22 cellular contexts compared by ENCODE assay signal in genomic region chr2:23789012-23789411, GRCh38.
DNase-seq lines count a peak whose midpoint lies in the region; ATAC-seq, FAIRE-seq and TF ChIP-seq lines count a peak whose summit lies in the region.
"Had no signal": no experiment of that assay in that cellular context is flagged by ENCODE, and none has a peak within 500 bp of the region (broad histone marks: within the 10 kb centered on the region; RNA-seq: fewer than 3 reads in every experiment).

No MANE protein-coding gene starts in this region.

- no peak overlapping the region for H3K4me2 ChIP-seq in HepG2 (ENCODE audit: low read depth, low read length)

- peak overlapping the region in 2 of 3 donors; percentile 11 to 70 for H3K27ac Mint-ChIP-seq in CD4-positive, CD25-positive, alpha-beta regulatory T cell
- peak overlapping the region; percentile 9 to 52 for H3K27ac Mint-ChIP-seq in T-cell
- H3K27ac Mint-ChIP-seq: activated CD4-positive, alpha-beta T cell treated with anti-CD3 and anti-CD28 coated beads, Interleukin-2, amount 10 ng/mL, durations not matched to agents 7 days and 5 days; activated T-helper 2 cell treated with anti-CD3 and anti-CD28 coated beads, Interferon-gamma antibody, Interleukin-2, Interleukin-4, amounts not matched to agents 10 μg/mL and 5 μg/mL and 100 μg/mL, durations not matched to agents 14 hours and 24 hours and 36 hours had no signal

- intact Hi-C loops in HepG2 (cut with micrococcal nuclease; ENCODE audit: unreplicated experiment) (no loop called here), sciatic nerve (cut with DNase I) (no loop called here)

- no peak for DNase-seq in CD4-positive, CD25-positive, alpha-beta regulatory T cell
- DNase-seq in H54 (ENCODE audit: insufficient read length, low spot score) (no peak), T-cell (no peak), HepG2 (ENCODE audit: low spot score) (peak; percentile 28), H7 (no peak), NCI-H2081 treated with DMSO at 0.1 percent for 48 hours (lab: John Stamatoyannopoulos, UW) (no peak), sciatic nerve (ENCODE audit: low spot score) (no peak)
- DNase-seq: ACHN; activated CD4-positive, alpha-beta T cell treated with anti-CD3 and anti-CD28 coated beads, Interleukin-2, amount 10 ng/mL, durations not matched to agents 7 days and 5 days; activated naive CD8-positive, alpha-beta T cell treated with anti-CD3 and anti-CD28 coated beads, Interleukin-2, amount 10 ng/mL, durations not matched to agents 7 days and 5 days; C1 segment of cervical spinal cord; DMS153; effector CD4-positive, alpha-beta T cell; foreskin melanocyte; NCI-H1105 treated with DMSO at 0.1 percent for 48 hours; right cardiac atrium; upper lobe of left lung; WERI-Rb-1 had no signal

- peaks cover 7 to 32% (median 24%) of the 10 kb centered on the region in 4 donors for H3K4me1 Mint-ChIP-seq in CD4-positive, CD25-positive, alpha-beta regulatory T cell
- peaks cover 30 to 35% (median 32%) of the 10 kb centered on the region in 3 donors for H3K4me1 Mint-ChIP-seq in T-cell

- WGBS in HepG2 (ENCODE audit: low lambda C conversion rate): 98% methylated on average over 1 of the region's 1 CpG

- TF ChIP-seq EP300 in HepG2 (IDR thresholded peaks at IDR 0.05; ENCODE audit: low read depth in 2 of 2, low read length in 2 of 2) (no peak), HepG2 (CRISPR knock-in tag; IDR thresholded peaks at IDR 0.05; ENCODE audit: borderline replicate concordance) (no peak)

- FAIRE-seq in H54 (lab: Jason Lieb, UNC) (peak; percentile 57), HepG2 (lab: Jason Lieb, UNC) (no peak)

- no peaks in the 10 kb centered on the region for H3K79me2 ChIP-seq in HepG2 (ENCODE audit: insufficient read depth, low read length)

- no peaks in the 10 kb centered on the region for H3K27me3 ChIP-seq in CD4-positive, CD25-positive, alpha-beta regulatory T cell (ENCODE audit: control insufficient read depth, insufficient read depth, low read length)
- H3K27me3 ChIP-seq in HepG2 (ENCODE audit: control insufficient read depth in 1 of 2, insufficient read depth in 2 of 2, low read length in 2 of 2) (no peaks in the 10 kb centered on the region), H7 (ENCODE audit: control insufficient read depth, insufficient read depth, low read length) (no peaks in the 10 kb centered on the region)
- H3K27me3 ChIP-seq: upper lobe of left lung had no signal

- in situ Hi-C loops in HepG2 (cut with HindIII; ENCODE audit: extremely low pct_ligation_motif_present, low pct_unique_long_range_greater_than_20kb): no loop called here

- no peak overlapping the region for H3K4me3 ChIP-seq in CD4-positive, CD25-positive, alpha-beta regulatory T cell (ENCODE audit: low read depth, low read length)
- H3K4me3 ChIP-seq in HepG2 (replicated peaks in 1 of 3; ENCODE audit: insufficient read depth in 1 of 3, low read depth in 2 of 3, low read length in 3 of 3): no peak overlapping the region
- H3K4me3 ChIP-seq in H7 (ENCODE audit: insufficient read depth, low read depth, low read length): no peak overlapping the region
- H3K4me3 ChIP-seq: lung, SK-N-MC, upper lobe of left lung had no signal

- H3K36me3 ChIP-seq in CD4-positive, CD25-positive, alpha-beta regulatory T cell (ENCODE audit: control insufficient read depth, insufficient read depth, low read length): peaks cover 18% of the 10 kb centered on the region
- H3K36me3 ChIP-seq in HepG2 (replicated peaks in 1 of 2; ENCODE audit: control insufficient read depth in 1 of 2, insufficient read depth in 2 of 2, low read length in 2 of 2): peaks cover 1 to 2% of the 10 kb centered on the region in 2 experiments; a peak in 3 of 5 replicates
- no peaks in the 10 kb centered on the region; the same call in 1 of the 2 replicates for H3K36me3 ChIP-seq in H7 (replicated peaks; ENCODE audit: control insufficient read depth, insufficient read depth, low read length)
- H3K36me3 ChIP-seq: WERI-Rb-1 had no signal

- BruUV-seq in HepG2 (replicated peaks; lab: Mats Ljungman, UMichigan): no TSS peak

- H3K4me1 ChIP-seq in CD4-positive, CD25-positive, alpha-beta regulatory T cell (ENCODE audit: control insufficient read depth, insufficient read depth, low read length, poor library complexity, severe bottlenecking): peaks cover 12% of the 10 kb centered on the region
- H3K4me1 ChIP-seq in HepG2 (ENCODE audit: insufficient read depth, low read length): peaks cover 30% of the 10 kb centered on the region

- no peaks in the 10 kb centered on the region for H4K20me1 ChIP-seq in HepG2 (ENCODE audit: insufficient read depth, low read length)

- H3K9me3 Mint-ChIP-seq in CD4-positive, CD25-positive, alpha-beta regulatory T cell: peaks cover 0 to 1% (median 0%) of the 10 kb centered on the region in 7 donors
- no peaks in the 10 kb centered on the region for H3K9me3 Mint-ChIP-seq in T-cell
- H3K9me3 Mint-ChIP-seq: activated CD4-positive, alpha-beta T cell treated with anti-CD3 and anti-CD28 coated beads, Interleukin-2, amount 10 ng/mL, durations not matched to agents 7 days and 5 days; activated naive CD8-positive, alpha-beta T cell treated with anti-CD3 and anti-CD28 coated beads, Interleukin-2, amount 10 ng/mL, durations not matched to agents 7 days and 5 days; activated T-helper 2 cell treated with anti-CD3 and anti-CD28 coated beads, Interferon-gamma antibody, Interleukin-2, Interleukin-4, amounts not matched to agents 10 μg/mL and 5 μg/mL and 100 μg/mL, durations not matched to agents 14 hours and 24 hours and 36 hours had no signal

- no peak for TF ChIP-seq POLR2A in H54 (IDR thresholded peaks at IDR 0.05; ENCODE audit: low read depth, low read length)
- no peak for TF ChIP-seq POLR2A in HepG2 (IDR thresholded peaks at IDR 0.05; ENCODE audit: insufficient read depth in 1 of 2, low read depth in 2 of 2, low read length in 2 of 2)

- H3K27ac ChIP-seq in CD4-positive, CD25-positive, alpha-beta regulatory T cell (ENCODE audit: insufficient read depth, low read length, poor library complexity, severe bottlenecking): no peak overlapping the region
- H3K27ac ChIP-seq in HepG2 (ENCODE audit: extremely low read length, insufficient read depth, low read length): no peak overlapping the region
- H3K27ac ChIP-seq: SK-N-MC, upper lobe of left lung, WERI-Rb-1 had no signal

- H3K4me3 Mint-ChIP-seq in CD4-positive, CD25-positive, alpha-beta regulatory T cell: no peak overlapping the region
- H3K4me3 Mint-ChIP-seq in T-cell: no peak overlapping the region
- H3K4me3 Mint-ChIP-seq: activated CD4-positive, alpha-beta T cell treated with anti-CD3 and anti-CD28 coated beads, Interleukin-2, amount 10 ng/mL, durations not matched to agents 7 days and 5 days; activated naive CD8-positive, alpha-beta T cell treated with anti-CD3 and anti-CD28 coated beads, Interleukin-2, amount 10 ng/mL, durations not matched to agents 7 days and 5 days had no signal

- H3K36me3 Mint-ChIP-seq in CD4-positive, CD25-positive, alpha-beta regulatory T cell: peaks cover 34% of the 10 kb centered on the region
- peaks cover 32% of the 10 kb centered on the region for H3K36me3 Mint-ChIP-seq in T-cell

- no peak for TF ChIP-seq RAD21 in HepG2 (CRISPR knock-in tag; IDR thresholded peaks at IDR 0.05)

- H2AFZ ChIP-seq in HepG2 (ENCODE audit: low read length): no peak overlapping the region

- H3K27me3 Mint-ChIP-seq in CD4-positive, CD25-positive, alpha-beta regulatory T cell: no peaks in the 10 kb centered on the region
- no peaks in the 10 kb centered on the region for H3K27me3 Mint-ChIP-seq in T-cell
- H3K27me3 Mint-ChIP-seq: activated CD4-positive, alpha-beta T cell treated with anti-CD3 and anti-CD28 coated beads, Interleukin-2, amount 10 ng/mL, durations not matched to agents 7 days and 5 days; activated naive CD8-positive, alpha-beta T cell treated with anti-CD3 and anti-CD28 coated beads, Interleukin-2, amount 10 ng/mL, durations not matched to agents 7 days and 5 days had no signal

- POLR2A ChIA-PET in T-cell (lab: Charles Lee): no interaction called here
- POLR2A ChIA-PET in HepG2 (lab: Yijun Ruan, JAX): no interaction called here

- H3K9me3 ChIP-seq in CD4-positive, CD25-positive, alpha-beta regulatory T cell (ENCODE audit: control insufficient read depth in 2 of 2, low read length in 2 of 2): no peaks in the 10 kb centered on the region
- no peaks in the 10 kb centered on the region for H3K9me3 ChIP-seq in HepG2 (ENCODE audit: low read length)
- H3K9me3 ChIP-seq: upper lobe of left lung had no signal

- CTCF ChIA-PET in T-cell (lab: Charles Lee): no interaction called here
- CTCF ChIA-PET in HepG2 (lab: Yijun Ruan, JAX; ENCODE audit: low intra/inter-chr PET ratio, low total read pairs): no interaction called here

- no peak for TF ChIP-seq CTCF in HepG2 (CRISPR knock-in tag; IDR thresholded peaks at IDR 0.05)

- ATAC-seq in CD4-positive, CD25-positive, alpha-beta regulatory T cell (ENCODE audit: low read depth in 2 of 2): no peak
- ATAC-seq in T-cell (replicated peaks in 1 of 4): no peak
- no peak for ATAC-seq in HepG2
- no peak for ATAC-seq in HG03521 (IDR thresholded peaks at IDR 0.05; ENCODE audit: unreplicated experiment)
- ATAC-seq in sciatic nerve: no peak
- ATAC-seq: right cardiac atrium had no signal

- no peak overlapping the region for H3K9ac ChIP-seq in HepG2 (ENCODE audit: insufficient read depth, low read depth, low read length)

TF ChIP-seq in HepG2, 621 proteins besides CTCF, POLR2A, EP300 and RAD21:
- 0 out of 4 replicates have a peak, but pooled peaks of 1 of the 2 experiments have one; percentile 21 for TF ChIP-seq MAFK (conservative IDR thresholded peaks at IDR 0.05 in 1 of 2, IDR thresholded peaks at IDR 0.05 in 1 of 2; ENCODE audit: low read length in 2 of 2)
- no peak for TF ChIP-seq SOX5 (CRISPR knock-in tag; IDR thresholded peaks at IDR 0.05; ENCODE audit: borderline replicate concordance)
TF ChIP-seq in HepG2: peak in this region for 1.
